16 cellular contexts compared by ENCODE assay signal in genomic region chr3:170465935-170466334, GRCh38.
"Had no signal": no experiment of that assay in that cellular context is flagged by ENCODE, and none has a peak within 500 bp of the region (broad histone marks: within the 10 kb centered on the region; RNA-seq: fewer than 3 reads in every experiment).

No MANE protein-coding gene starts in this region.

- H3K4me1 ChIP-seq: adrenal gland, colonic mucosa, lower lobe of right lung, spleen, upper lobe of right lung had no signal

- H3K4me2 ChIP-seq: neural progenitor cell had no signal

- H3K9ac ChIP-seq: neural progenitor cell had no signal

- DNase-seq: activated CD4-positive, alpha-beta T cell treated with anti-CD3 and anti-CD28 coated beads, Interleukin-2, amount 50 U/mL, for 48 hours; activated effector memory CD4-positive, alpha-beta T cell treated with Interleukin-2 at 50 U/mL for 16 hours; activated T-cell treated with anti-CD3 and anti-CD28 coated beads, Interleukin-2, amount 50 U/mL, for 24 hours; adrenal gland; colonic mucosa; esophagus squamous epithelium; hippocampal formation; kidney; lower lobe of right lung; ovary; spleen; testis; upper lobe of right lung; WERI-Rb-1 had no signal

- H3K9me3 ChIP-seq: adrenal gland, colonic mucosa, esophagus squamous epithelium, lower lobe of right lung, ovary, spleen, testis, upper lobe of right lung had no signal

- H3K36me3 ChIP-seq: adrenal gland, colonic mucosa, esophagus squamous epithelium, lower lobe of right lung, neural progenitor cell, ovary, spleen, upper lobe of right lung, WERI-Rb-1 had no signal

- H3K27me3 ChIP-seq: adrenal gland, colonic mucosa, neural progenitor cell, ovary, testis, upper lobe of right lung had no signal

- H3K4me3 ChIP-seq: adrenal gland, colonic mucosa, esophagus squamous epithelium, lower lobe of right lung, neural progenitor cell, ovary, spleen, testis, upper lobe of right lung had no signal

- H3K27ac ChIP-seq: adrenal gland, colonic mucosa, esophagus squamous epithelium, lower lobe of right lung, neural progenitor cell, ovary, spleen, upper lobe of right lung, WERI-Rb-1 had no signal

- H2AFZ ChIP-seq: neural progenitor cell had no signal

- ATAC-seq: lower lobe of right lung, sciatic nerve, upper lobe of right lung had no signal
